ENCODE assay signal across 20 cellular contexts in genomic region chr1:22799971-22800370, GRCh38.
"Had no signal": no experiment of that assay in that cellular context is flagged by ENCODE, and none has a peak within 500 bp of the region (broad histone marks: within the 10 kb centered on the region; RNA-seq: fewer than 3 reads in every experiment).

No MANE protein-coding gene starts in this region.

- H3K4me1 Mint-ChIP-seq: activated CD4-positive, alpha-beta memory T cell treated with anti-CD3 and anti-CD28 coated beads, Interleukin-2, amount 10 ng/mL, durations not matched to agents 7 days and 5 days; activated naive CD4-positive, alpha-beta T cell treated with anti-CD3 and anti-CD28 coated beads, Interleukin-2, amount 50 U/mL, for 24 hours; naive thymus-derived CD4-positive, alpha-beta T cell; stimulated activated naive CD8-positive, alpha-beta T cell treated with anti-CD3 and anti-CD28 coated beads, Interleukin-15, amount 100 ng/mL, for 72 hours had no signal

- H3K4me3 ChIP-seq: body of pancreas, left lung, mucosa of descending colon, psoas muscle, right lobe of liver, smooth muscle cell, thoracic aorta had no signal

- H3K36me3 Mint-ChIP-seq: activated naive CD4-positive, alpha-beta T cell treated with anti-CD3 and anti-CD28 coated beads, Interleukin-2, amount 50 U/mL, for 24 hours; naive thymus-derived CD4-positive, alpha-beta T cell had no signal

- H3K36me3 ChIP-seq: left lung, right lobe of liver, thoracic aorta had no signal

- H3K9me3 ChIP-seq: body of pancreas, left lung, mucosa of descending colon, psoas muscle, right lobe of liver, thoracic aorta had no signal

- DNase-seq: activated CD4-positive, alpha-beta memory T cell treated with anti-CD3 and anti-CD28 coated beads, Interleukin-2, amount 10 ng/mL, durations not matched to agents 7 days and 5 days; activated effector memory CD4-positive, alpha-beta T cell treated with Interleukin-2 at 50 U/mL for 16 hours; activated T-cell treated with anti-CD3 and anti-CD28 coated beads, Interleukin-2, amount 50 U/mL, for 4 hours; body of pancreas; central memory CD4-positive, alpha-beta T cell; cortex of kidney; effector memory CD4-positive, alpha-beta T cell; foreskin melanocyte; islet precursor cell; mammary epithelial cell; mucosa of descending colon; naive thymus-derived CD4-positive, alpha-beta T cell; psoas muscle; stimulated activated naive CD8-positive, alpha-beta T cell treated with anti-CD3 and anti-CD28 coated beads, Interleukin-15, amount 100 ng/mL, for 72 hours had no signal

- H3K4me2 ChIP-seq: smooth muscle cell had no signal

- H3K4me3 Mint-ChIP-seq: activated CD4-positive, alpha-beta memory T cell treated with anti-CD3 and anti-CD28 coated beads, Interleukin-2, amount 10 ng/mL, durations not matched to agents 7 days and 5 days; activated naive CD4-positive, alpha-beta T cell treated with anti-CD3 and anti-CD28 coated beads, Interleukin-2, amount 50 U/mL, for 24 hours; activated T-cell treated with anti-CD3 and anti-CD28 coated beads, Interleukin-2, amount 50 U/mL, for 4 hours; naive thymus-derived CD4-positive, alpha-beta T cell; stimulated activated naive CD8-positive, alpha-beta T cell treated with anti-CD3 and anti-CD28 coated beads, Interleukin-15, amount 100 ng/mL, for 72 hours had no signal

- H3K27me3 Mint-ChIP-seq: activated naive CD4-positive, alpha-beta T cell treated with anti-CD3 and anti-CD28 coated beads, Interleukin-2, amount 50 U/mL, for 24 hours; stimulated activated naive CD8-positive, alpha-beta T cell treated with anti-CD3 and anti-CD28 coated beads, Interleukin-15, amount 100 ng/mL, for 72 hours had no signal

- H3K4me1 ChIP-seq: body of pancreas, left lung, psoas muscle, right lobe of liver had no signal

- H3K27ac Mint-ChIP-seq: activated CD4-positive, alpha-beta memory T cell treated with anti-CD3 and anti-CD28 coated beads, Interleukin-2, amount 10 ng/mL, durations not matched to agents 7 days and 5 days; activated naive CD4-positive, alpha-beta T cell treated with anti-CD3 and anti-CD28 coated beads, Interleukin-2, amount 50 U/mL, for 24 hours; naive thymus-derived CD4-positive, alpha-beta T cell had no signal

- H3K27me3 ChIP-seq: body of pancreas, right lobe of liver had no signal

- H3K27ac ChIP-seq: body of pancreas, left lung, psoas muscle, right lobe of liver, thoracic aorta, VCaP had no signal

- H3K9me3 Mint-ChIP-seq: activated CD4-positive, alpha-beta memory T cell treated with anti-CD3 and anti-CD28 coated beads, Interleukin-2, amount 10 ng/mL, durations not matched to agents 7 days and 5 days; activated naive CD4-positive, alpha-beta T cell treated with anti-CD3 and anti-CD28 coated beads, Interleukin-2, amount 50 U/mL, for 24 hours; activated T-cell treated with anti-CD3 and anti-CD28 coated beads, Interleukin-2, amount 50 U/mL, for 4 hours; naive thymus-derived CD4-positive, alpha-beta T cell; stimulated activated naive CD8-positive, alpha-beta T cell treated with anti-CD3 and anti-CD28 coated beads, Interleukin-15, amount 100 ng/mL, for 72 hours had no signal
